ENCODE assay signal across 7 cellular contexts in the genomic region with DNA sequence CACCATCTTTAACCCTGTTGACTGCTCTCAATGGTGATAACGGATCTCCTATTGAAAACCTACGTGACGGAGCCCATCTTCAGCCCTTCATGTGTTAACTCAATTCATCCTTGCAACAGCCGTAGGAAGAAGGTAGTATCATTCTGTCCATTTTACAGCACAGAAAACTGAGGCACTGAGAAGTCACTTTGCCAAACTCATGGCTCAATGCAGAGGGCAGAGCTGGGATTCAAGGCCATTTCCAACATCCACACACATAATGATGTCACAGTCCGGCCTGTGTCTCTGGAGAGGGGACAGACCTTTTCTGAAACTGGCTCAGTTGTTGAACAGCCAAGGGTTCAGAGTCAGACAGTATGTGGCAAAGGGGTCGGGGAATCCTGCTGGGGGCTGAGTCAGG.
"Had no signal": no experiment of that assay in that cellular context is flagged by ENCODE, and none has a peak within 500 bp of the region (broad histone marks: within the 10 kb centered on the region; RNA-seq: fewer than 3 reads in every experiment).

No MANE protein-coding gene starts in this region.

- H3K27me3 Mint-ChIP-seq: IgD-negative memory B cell had no signal

- H3K27ac Mint-ChIP-seq: GM23338, H9, IgD-negative memory B cell had no signal

- H3K4me3 ChIP-seq: GM23338 had no signal

- H3K9me3 Mint-ChIP-seq: GM23338, H9, IgD-negative memory B cell had no signal

- H3K4me2 ChIP-seq: GM23338 had no signal

- FAIRE-seq: H1, H54, HTR-8/SVneo had no signal

- H3K4me3 Mint-ChIP-seq: GM23338, H9, IgD-negative memory B cell had no signal

- H2AFZ ChIP-seq: GM23338 had no signal

- DNase-seq: H9, HCEC 1CT had no signal

- ATAC-seq: GM23338 had no signal

- H3K4me1 Mint-ChIP-seq: GM23338, IgD-negative memory B cell had no signal
